ENCODE assay signal across 9 cellular contexts in genomic region chr1:42490237-42490636, GRCh38. TPM values are rescaled to one million over a fixed set of nuclear protein-coding genes. Genes with fewer than 3 reads are reported as not detected.
"Had no signal": no experiment of that assay in that cellular context is flagged by ENCODE, and none has a peak within 500 bp of the region (broad histone marks: within the 10 kb centered on the region; RNA-seq: fewer than 3 reads in every experiment).

No MANE protein-coding gene starts in this region.

- ATAC-seq: GM23338, HCT116 had no signal

- H3K4me3 Mint-ChIP-seq: GM23338, H9, HFFc6 had no signal

- H3K27ac Mint-ChIP-seq: GM23338, H9, HFFc6 had no signal

- DNase-seq: GM23248, GOT3, H7, H9, HCEC 1CT, HFFc6 had no signal

- H3K4me1 Mint-ChIP-seq: GM23338, H9 had no signal

RNA-seq across cellular contexts. Expression of gene ZMYND12, which starts 34.4 kb away (rescaled TPM):
- total RNA-seq: H1 had no signal
